In the genomic region with DNA sequence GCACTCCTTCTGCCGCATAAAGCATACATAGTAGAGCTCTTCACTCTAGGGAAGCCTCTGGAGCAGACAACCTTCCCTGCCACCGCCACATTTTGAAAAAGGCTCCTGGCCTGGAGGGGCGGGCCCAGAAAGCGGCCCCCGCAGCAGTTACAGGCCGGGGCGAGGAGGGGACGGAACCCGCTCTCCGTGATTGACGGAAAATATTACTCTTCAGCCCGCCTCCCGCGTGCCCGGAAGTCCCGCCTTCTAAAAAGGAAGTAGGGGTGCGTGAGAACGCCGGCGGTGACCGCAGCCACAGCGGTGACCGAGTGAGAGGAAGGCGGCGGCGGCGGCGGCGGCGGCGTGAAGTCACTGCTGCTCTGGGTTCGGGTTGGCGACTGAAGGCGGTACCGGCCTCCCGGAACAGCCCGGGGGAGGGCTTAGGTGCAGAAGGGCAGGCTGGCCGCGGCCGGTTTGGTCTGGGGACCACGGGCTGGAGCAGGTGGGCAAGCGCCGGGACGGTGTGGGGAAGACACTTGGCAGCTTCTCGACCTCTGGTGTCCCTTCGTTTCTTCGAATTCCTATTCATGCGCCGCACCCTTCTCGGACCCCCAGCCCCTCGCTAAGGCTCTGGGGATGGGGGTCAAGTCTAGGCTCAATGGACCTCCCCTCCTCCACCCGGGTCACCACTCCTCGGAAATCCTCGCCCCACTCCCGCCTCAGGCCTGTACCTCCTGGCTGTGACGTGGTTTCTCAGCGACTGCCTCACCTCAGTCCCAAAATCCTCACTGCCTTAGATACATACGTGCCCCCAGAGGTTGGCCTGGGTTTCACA, we compare ENCODE assay signal across 1 cellular context.
A peak's percentile ranks its signal among the peaks of the same experiment; 100 is the strongest.
TF ChIP-seq lines count a peak whose summit lies in the region.

TSS of gene HCCS (plus strand) at position 295 of the 814 bp plus-strand sequence. CDS start 729 bp downstream, outside the sequence.

TF ChIP-seq in HepG2, 621 proteins besides CTCF, POLR2A, EP300 and RAD21 (continued from another document and continues in another):
- TF ChIP-seq ARID5B (CRISPR knock-in tag; IDR thresholded peaks at IDR 0.05) (no peak), NFYB (CRISPR knock-in tag; IDR thresholded peaks at IDR 0.05) (peak; percentile 64), ZFP62 (CRISPR knock-in tag; IDR thresholded peaks at IDR 0.05) (no peak), JUNB (CRISPR knock-in tag; IDR thresholded peaks at IDR 0.05; ENCODE audit: borderline replicate concordance) (no peak), TAF15 (IDR thresholded peaks at IDR 0.05; ENCODE audit: low read depth, low read length, poor library complexity, severe bottlenecking) (no peak), ETV6 (CRISPR knock-in tag; conservative IDR thresholded peaks at IDR 0.05) (no peak), ZNF670 (CRISPR knock-in tag; IDR thresholded peaks at IDR 0.05; ENCODE audit: borderline replicate concordance) (no peak), KDM2A (CRISPR knock-in tag; IDR thresholded peaks at IDR 0.05; ENCODE audit: borderline replicate concordance, low read depth) (peak; percentile 42; the same call in 1 of the 2 replicates), ZNF879 (CRISPR knock-in tag; IDR thresholded peaks at IDR 0.05) (no peak), SP1 (IDR thresholded peaks at IDR 0.05) (no peak), SP1 (CRISPR knock-in tag; IDR thresholded peaks at IDR 0.05) (no peak), ZC3H4 (CRISPR knock-in tag; IDR thresholded peaks at IDR 0.05; ENCODE audit: borderline replicate concordance) (no peak), TAF1 (CRISPR knock-in tag; IDR thresholded peaks at IDR 0.05) (peak; percentile 57; the same call in 1 of the 2 replicates), HOXA5 (CRISPR knock-in tag; IDR thresholded peaks at IDR 0.05) (no peak), NONO (IDR thresholded peaks at IDR 0.05) (no peak), NONO (CRISPR knock-in tag; conservative IDR thresholded peaks at IDR 0.05) (no peak), BRD4 (CRISPR knock-in tag; IDR thresholded peaks at IDR 0.05) (no peak), CERS6 (CRISPR knock-in tag; IDR thresholded peaks at IDR 0.05) (no peak), ATF7 (IDR thresholded peaks at IDR 0.05) (no peak), ATF7 (CRISPR knock-in tag; IDR thresholded peaks at IDR 0.05) (no peak), MAFG (CRISPR knock-in tag; IDR thresholded peaks at IDR 0.05) (no peak), ZFX (CRISPR knock-in tag; IDR thresholded peaks at IDR 0.05; ENCODE audit: low read depth) (peak; percentile 35; the same call in 1 of the 2 replicates), ZSCAN21 (CRISPR knock-in tag; IDR thresholded peaks at IDR 0.05; ENCODE audit: borderline replicate concordance) (peak; percentile 36; the same call in 1 of the 2 replicates), AGO1 (IDR thresholded peaks at IDR 0.05; ENCODE audit: low read depth, low read length, poor library complexity, severe bottlenecking) (no peak), SRY (CRISPR knock-in tag; IDR thresholded peaks at IDR 0.05) (no peak), TBL1XR1 (IDR thresholded peaks at IDR 0.05; ENCODE audit: borderline replicate concordance, low read length, partially characterized antibody) (no peak), KLF12 (CRISPR knock-in tag; IDR thresholded peaks at IDR 0.05; ENCODE audit: borderline replicate concordance) (no peak), ZNF883 (CRISPR knock-in tag; IDR thresholded peaks at IDR 0.05; ENCODE audit: not compliant biosample characterization) (no peak), ZNF276 (CRISPR knock-in tag; IDR thresholded peaks at IDR 0.05; ENCODE audit: low read depth) (no peak), MEIS1 (CRISPR knock-in tag; IDR thresholded peaks at IDR 0.05; ENCODE audit: borderline replicate concordance) (no peak), PRPF4 (IDR thresholded peaks at IDR 0.05; ENCODE audit: low read depth, low read length, poor library complexity, severe bottlenecking) (no peak), U2AF2 (IDR thresholded peaks at IDR 0.05; ENCODE audit: low read depth, low read length) (no peak), ZNF264 (CRISPR knock-in tag; IDR thresholded peaks at IDR 0.05) (no peak), ZNF224 (CRISPR knock-in tag; IDR thresholded peaks at IDR 0.05) (no peak), TBP (CRISPR knock-in tag; IDR thresholded peaks at IDR 0.05) (no peak), DMAP1 (CRISPR knock-in tag; IDR thresholded peaks at IDR 0.05) (0 out of 2 replicates have a peak, but pooled peaks have one; percentile 33), ZNF614 (CRISPR knock-in tag; IDR thresholded peaks at IDR 0.05; ENCODE audit: borderline replicate concordance) (no peak), ARNTL (CRISPR knock-in tag; IDR thresholded peaks at IDR 0.05) (no peak), HNRNPL (IDR thresholded peaks at IDR 0.05; ENCODE audit: low read depth, low read length) (no peak), IKZF1 (IDR thresholded peaks at IDR 0.05) (no peak), ZNF367 (CRISPR knock-in tag; IDR thresholded peaks at IDR 0.05; ENCODE audit: borderline replicate concordance) (no peak), ZNF709 (CRISPR knock-in tag; IDR thresholded peaks at IDR 0.05) (no peak), GMEB1 (CRISPR knock-in tag; IDR thresholded peaks at IDR 0.05; ENCODE audit: borderline replicate concordance) (peak; percentile 93), NFE2 (CRISPR knock-in tag; IDR thresholded peaks at IDR 0.05) (no peak), ZNF563 (CRISPR knock-in tag; IDR thresholded peaks at IDR 0.05) (no peak), ZBTB21 (CRISPR knock-in tag; IDR thresholded peaks at IDR 0.05) (no peak; the same call in 1 of the 2 replicates), AGO2 (optimal IDR thresholded peaks at IDR 0.05; ENCODE audit: low read depth, low read length) (no peak), ZNF12 (CRISPR knock-in tag; IDR thresholded peaks at IDR 0.05) (no peak), ZMAT3 (CRISPR knock-in tag; conservative IDR thresholded peaks at IDR 0.05) (no peak), ZNF451 (CRISPR knock-in tag; IDR thresholded peaks at IDR 0.05) (no peak)
- TF ChIP-seq, protein P1, sequence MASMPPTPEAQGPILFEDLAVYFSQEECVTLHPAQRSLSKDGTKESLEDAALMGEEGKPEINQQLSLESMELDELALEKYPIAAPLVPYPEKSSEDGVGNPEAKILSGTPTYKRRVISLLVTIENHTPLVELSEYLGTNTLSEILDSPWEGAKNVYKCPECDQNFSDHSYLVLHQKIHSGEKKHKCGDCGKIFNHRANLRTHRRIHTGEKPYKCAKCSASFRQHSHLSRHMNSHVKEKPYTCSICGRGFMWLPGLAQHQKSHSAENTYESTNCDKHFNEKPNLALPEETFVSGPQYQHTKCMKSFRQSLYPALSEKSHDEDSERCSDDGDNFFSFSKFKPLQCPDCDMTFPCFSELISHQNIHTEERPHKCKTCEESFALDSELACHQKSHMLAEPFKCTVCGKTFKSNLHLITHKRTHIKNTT (CRISPR knock-in tag; IDR thresholded peaks at IDR 0.05) = no peak
- TF ChIP-seq, protein P2, sequence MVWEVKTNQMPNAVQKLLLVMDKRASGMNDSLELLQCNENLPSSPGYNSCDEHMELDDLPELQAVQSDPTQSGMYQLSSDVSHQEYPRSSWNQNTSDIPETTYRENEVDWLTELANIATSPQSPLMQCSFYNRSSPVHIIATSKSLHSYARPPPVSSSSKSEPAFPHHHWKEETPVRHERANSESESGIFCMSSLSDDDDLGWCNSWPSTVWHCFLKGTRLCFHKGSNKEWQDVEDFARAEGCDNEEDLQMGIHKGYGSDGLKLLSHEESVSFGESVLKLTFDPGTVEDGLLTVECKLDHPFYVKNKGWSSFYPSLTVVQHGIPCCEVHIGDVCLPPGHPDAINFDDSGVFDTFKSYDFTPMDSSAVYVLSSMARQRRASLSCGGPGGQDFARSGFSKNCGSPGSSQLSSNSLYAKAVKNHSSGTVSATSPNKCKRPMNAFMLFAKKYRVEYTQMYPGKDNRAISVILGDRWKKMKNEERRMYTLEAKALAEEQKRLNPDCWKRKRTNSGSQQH (CRISPR knock-in tag; IDR thresholded peaks at IDR 0.05; ENCODE audit: low read depth) = 0 out of 2 replicates have a peak, but pooled peaks have one; percentile 50
- TF ChIP-seq, protein P3, sequence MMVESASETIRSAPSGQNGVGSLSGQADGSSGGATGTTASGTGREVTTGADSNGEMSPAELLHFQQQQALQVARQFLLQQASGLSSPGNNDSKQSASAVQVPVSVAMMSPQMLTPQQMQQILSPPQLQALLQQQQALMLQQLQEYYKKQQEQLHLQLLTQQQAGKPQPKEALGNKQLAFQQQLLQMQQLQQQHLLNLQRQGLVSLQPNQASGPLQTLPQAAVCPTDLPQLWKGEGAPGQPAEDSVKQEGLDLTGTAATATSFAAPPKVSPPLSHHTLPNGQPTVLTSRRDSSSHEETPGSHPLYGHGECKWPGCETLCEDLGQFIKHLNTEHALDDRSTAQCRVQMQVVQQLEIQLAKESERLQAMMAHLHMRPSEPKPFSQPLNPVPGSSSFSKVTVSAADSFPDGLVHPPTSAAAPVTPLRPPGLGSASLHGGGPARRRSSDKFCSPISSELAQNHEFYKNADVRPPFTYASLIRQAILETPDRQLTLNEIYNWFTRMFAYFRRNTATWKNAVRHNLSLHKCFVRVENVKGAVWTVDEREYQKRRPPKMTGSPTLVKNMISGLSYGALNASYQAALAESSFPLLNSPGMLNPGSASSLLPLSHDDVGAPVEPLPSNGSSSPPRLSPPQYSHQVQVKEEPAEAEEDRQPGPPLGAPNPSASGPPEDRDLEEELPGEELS (CRISPR knock-in tag; IDR thresholded peaks at IDR 0.05) = no peak
- TF ChIP-seq, protein P4, sequence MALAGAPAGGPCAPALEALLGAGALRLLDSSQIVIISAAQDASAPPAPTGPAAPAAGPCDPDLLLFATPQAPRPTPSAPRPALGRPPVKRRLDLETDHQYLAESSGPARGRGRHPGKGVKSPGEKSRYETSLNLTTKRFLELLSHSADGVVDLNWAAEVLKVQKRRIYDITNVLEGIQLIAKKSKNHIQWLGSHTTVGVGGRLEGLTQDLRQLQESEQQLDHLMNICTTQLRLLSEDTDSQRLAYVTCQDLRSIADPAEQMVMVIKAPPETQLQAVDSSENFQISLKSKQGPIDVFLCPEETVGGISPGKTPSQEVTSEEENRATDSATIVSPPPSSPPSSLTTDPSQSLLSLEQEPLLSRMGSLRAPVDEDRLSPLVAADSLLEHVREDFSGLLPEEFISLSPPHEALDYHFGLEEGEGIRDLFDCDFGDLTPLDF (CRISPR knock-in tag; IDR thresholded peaks at IDR 0.05) = no peak
